ENCODE assay signal across 1 cellular context in the genomic region with DNA sequence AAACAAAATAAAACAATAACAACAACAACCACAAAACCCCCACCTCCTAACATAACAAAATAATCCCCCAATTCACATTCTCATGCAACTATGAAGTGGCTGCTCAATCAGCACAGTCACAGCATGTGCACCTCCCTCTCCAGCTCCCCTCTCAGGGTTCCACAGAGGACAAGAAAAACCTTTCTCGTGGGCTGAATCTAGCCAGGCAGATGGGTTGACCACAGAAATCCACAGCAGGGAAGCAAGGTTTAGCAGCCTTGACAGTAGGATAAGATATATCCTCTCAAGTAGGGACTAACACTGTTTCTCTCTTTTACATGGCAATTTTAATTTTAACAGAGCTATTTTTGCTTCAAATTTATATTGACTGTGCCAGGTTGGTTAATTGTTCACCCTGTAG.
TF ChIP-seq lines count a peak whose summit lies in the region.

No MANE protein-coding gene starts in this region.

TF ChIP-seq in SK-N-SH treated with all-trans-retinoic acid at 6 μM for 48 hours, 23 proteins besides CTCF, POLR2A, EP300 and RAD21 (continued from another document):
- TF ChIP-seq, protein P1, sequence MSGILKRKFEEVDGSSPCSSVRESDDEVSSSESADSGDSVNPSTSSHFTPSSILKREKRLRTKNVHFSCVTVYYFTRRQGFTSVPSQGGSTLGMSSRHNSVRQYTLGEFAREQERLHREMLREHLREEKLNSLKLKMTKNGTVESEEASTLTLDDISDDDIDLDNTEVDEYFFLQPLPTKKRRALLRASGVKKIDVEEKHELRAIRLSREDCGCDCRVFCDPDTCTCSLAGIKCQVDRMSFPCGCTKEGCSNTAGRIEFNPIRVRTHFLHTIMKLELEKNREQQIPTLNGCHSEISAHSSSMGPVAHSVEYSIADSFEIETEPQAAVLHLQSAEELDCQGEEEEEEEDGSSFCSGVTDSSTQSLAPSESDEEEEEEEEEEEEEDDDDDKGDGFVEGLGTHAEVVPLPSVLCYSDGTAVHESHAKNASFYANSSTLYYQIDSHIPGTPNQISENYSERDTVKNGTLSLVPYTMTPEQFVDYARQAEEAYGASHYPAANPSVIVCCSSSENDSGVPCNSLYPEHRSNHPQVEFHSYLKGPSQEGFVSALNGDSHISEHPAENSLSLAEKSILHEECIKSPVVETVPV (CRISPR knock-in tag; IDR thresholded peaks at IDR 0.05) = no peak
- TF ChIP-seq, protein P2, sequence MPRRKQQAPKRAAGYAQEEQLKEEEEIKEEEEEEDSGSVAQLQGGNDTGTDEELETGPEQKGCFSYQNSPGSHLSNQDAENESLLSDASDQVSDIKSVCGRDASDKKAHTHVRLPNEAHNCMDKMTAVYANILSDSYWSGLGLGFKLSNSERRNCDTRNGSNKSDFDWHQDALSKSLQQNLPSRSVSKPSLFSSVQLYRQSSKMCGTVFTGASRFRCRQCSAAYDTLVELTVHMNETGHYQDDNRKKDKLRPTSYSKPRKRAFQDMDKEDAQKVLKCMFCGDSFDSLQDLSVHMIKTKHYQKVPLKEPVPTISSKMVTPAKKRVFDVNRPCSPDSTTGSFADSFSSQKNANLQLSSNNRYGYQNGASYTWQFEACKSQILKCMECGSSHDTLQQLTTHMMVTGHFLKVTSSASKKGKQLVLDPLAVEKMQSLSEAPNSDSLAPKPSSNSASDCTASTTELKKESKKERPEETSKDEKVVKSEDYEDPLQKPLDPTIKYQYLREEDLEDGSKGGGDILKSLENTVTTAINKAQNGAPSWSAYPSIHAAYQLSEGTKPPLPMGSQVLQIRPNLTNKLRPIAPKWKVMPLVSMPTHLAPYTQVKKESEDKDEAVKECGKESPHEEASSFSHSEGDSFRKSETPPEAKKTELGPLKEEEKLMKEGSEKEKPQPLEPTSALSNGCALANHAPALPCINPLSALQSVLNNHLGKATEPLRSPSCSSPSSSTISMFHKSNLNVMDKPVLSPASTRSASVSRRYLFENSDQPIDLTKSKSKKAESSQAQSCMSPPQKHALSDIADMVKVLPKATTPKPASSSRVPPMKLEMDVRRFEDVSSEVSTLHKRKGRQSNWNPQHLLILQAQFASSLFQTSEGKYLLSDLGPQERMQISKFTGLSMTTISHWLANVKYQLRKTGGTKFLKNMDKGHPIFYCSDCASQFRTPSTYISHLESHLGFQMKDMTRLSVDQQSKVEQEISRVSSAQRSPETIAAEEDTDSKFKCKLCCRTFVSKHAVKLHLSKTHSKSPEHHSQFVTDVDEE (CRISPR knock-in tag; IDR thresholded peaks at IDR 0.05) = no peak
- TF ChIP-seq, protein P3, sequence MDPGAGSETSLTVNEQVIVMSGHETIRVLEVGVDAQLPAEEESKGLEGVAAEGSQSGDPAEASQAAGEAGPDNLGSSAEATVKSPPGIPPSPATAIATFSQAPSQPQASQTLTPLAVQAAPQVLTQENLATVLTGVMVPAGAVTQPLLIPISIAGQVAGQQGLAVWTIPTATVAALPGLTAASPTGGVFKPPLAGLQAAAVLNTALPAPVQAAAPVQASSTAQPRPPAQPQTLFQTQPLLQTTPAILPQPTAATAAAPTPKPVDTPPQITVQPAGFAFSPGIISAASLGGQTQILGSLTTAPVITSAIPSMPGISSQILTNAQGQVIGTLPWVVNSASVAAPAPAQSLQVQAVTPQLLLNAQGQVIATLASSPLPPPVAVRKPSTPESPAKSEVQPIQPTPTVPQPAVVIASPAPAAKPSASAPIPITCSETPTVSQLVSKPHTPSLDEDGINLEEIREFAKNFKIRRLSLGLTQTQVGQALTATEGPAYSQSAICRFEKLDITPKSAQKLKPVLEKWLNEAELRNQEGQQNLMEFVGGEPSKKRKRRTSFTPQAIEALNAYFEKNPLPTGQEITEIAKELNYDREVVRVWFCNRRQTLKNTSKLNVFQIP (CRISPR knock-in tag; IDR thresholded peaks at IDR 0.05; ENCODE audit: borderline replicate concordance, low read depth) = no peak
- TF ChIP-seq ISL1 (CRISPR knock-in tag; IDR thresholded peaks at IDR 0.05) = no peak
- TF ChIP-seq ZFP3 (CRISPR knock-in tag; IDR thresholded peaks at IDR 0.05) = no peak
- TF ChIP-seq ZFP30 (CRISPR knock-in tag; IDR thresholded peaks at IDR 0.05) = no peak
- no peak for TF ChIP-seq ZNF565 (CRISPR knock-in tag; conservative IDR thresholded peaks at IDR 0.05; ENCODE audit: low read depth)
- TF ChIP-seq ARNTL (CRISPR knock-in tag; IDR thresholded peaks at IDR 0.05; ENCODE audit: borderline replicate concordance, low read depth) = no peak
- TF ChIP-seq CSDC2 (CRISPR knock-in tag; IDR thresholded peaks at IDR 0.05) = no peak
- no peak for TF ChIP-seq PPARA (CRISPR knock-in tag; IDR thresholded peaks at IDR 0.05; ENCODE audit: borderline replicate concordance)
- TF ChIP-seq ESRRG (CRISPR knock-in tag; IDR thresholded peaks at IDR 0.05) = no peak
- TF ChIP-seq TCF4 (CRISPR knock-in tag; IDR thresholded peaks at IDR 0.05; ENCODE audit: borderline replicate concordance) = no peak
- TF ChIP-seq TOX (CRISPR knock-in tag; IDR thresholded peaks at IDR 0.05; ENCODE audit: borderline replicate concordance) = no peak
TF ChIP-seq in SK-N-SH treated with all-trans-retinoic acid at 6 μM for 48 hours: peak in this region for 0.
